In the genomic region with DNA sequence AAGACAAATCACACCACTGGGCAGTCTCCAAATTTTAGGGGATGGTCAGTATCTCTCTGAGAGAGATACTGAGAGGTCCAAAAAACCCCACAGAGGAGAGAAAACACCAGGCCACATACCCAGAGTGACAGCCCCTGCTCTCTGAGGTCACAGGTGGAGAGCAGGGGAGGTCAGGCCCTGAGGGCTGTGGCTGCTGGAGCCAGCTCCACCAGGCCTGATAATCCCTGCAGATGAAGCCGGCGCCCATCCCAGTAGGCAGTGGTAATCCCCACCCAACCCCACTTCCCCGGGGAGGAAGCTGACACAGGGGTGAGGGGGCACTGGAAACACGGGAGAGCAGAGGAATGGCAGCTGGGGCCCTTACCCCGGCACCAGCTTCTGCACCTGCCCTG, we compare ENCODE assay signal across 20 cellular contexts. TPM values are rescaled to one million over a fixed set of nuclear protein-coding genes. Genes with fewer than 3 reads are reported as not detected.
DNase-seq lines count a peak whose midpoint lies in the region; ATAC-seq, FAIRE-seq and TF ChIP-seq lines count a peak whose summit lies in the region.
"Had no signal": no experiment of that assay in that cellular context is flagged by ENCODE, and none has a peak within 500 bp of the region (broad histone marks: within the 10 kb centered on the region; RNA-seq: fewer than 3 reads in every experiment).

No MANE protein-coding gene starts in this region.

- no peak overlapping the region for H4K91ac ChIP-seq in H1 (replicated peaks; ENCODE audit: insufficient read length, low read length)

- H2BK5ac ChIP-seq in H1 (ENCODE audit: low read depth, low read length), result no peak overlapping the region

- no peaks in the 10 kb centered on the region for H3K9me3 ChIP-seq in DOHH2 (ENCODE audit: control insufficient read depth, insufficient read depth, low read length)
- no peaks in the 10 kb centered on the region for H3K9me3 ChIP-seq in H1 (ENCODE audit: insufficient read depth in 2 of 2, low read depth in 1 of 2, low read length in 1 of 2)
- H3K9me3 ChIP-seq in skeletal muscle tissue (ENCODE audit: control insufficient read depth in 3 of 3, low read length in 3 of 3), result no peaks in the 10 kb centered on the region
- H3K9me3 ChIP-seq: left lung, pancreas had no signal

- no peak overlapping the region for H3K4ac ChIP-seq in H1 (replicated peaks; ENCODE audit: insufficient read length, low read depth, low read length)

- TF ChIP-seq CTCF in DOHH2 (IDR thresholded peaks at IDR 0.05; ENCODE audit: low read depth, low read length, poor library complexity, severe bottlenecking), result no peak
- no peak for TF ChIP-seq CTCF in KMS-11 (conservative IDR thresholded peaks at IDR 0.05; ENCODE audit: low read depth, low read length)
- TF ChIP-seq CTCF in H1 (IDR thresholded peaks at IDR 0.05; ENCODE audit: control extremely low read depth in 1 of 3, insufficient read depth in 1 of 3, low read depth in 1 of 3, low read length in 3 of 3), result no peak

- no peak overlapping the region for H2BK120ac ChIP-seq in H1 (replicated peaks; ENCODE audit: low read depth, low read length)

- POLR2A ChIA-PET in H1 (lab: Charles Lee; ENCODE audit: partially characterized antibody), result interaction anchor here (0.7 to 1.7 kb wide), 6 partner anchors 11 to 191 kb away, joined by 3 to 6 read pairs (median 3); no protein-coding TSS in a partner anchor

- no peaks in the 10 kb centered on the region for H4K20me1 ChIP-seq in DOHH2 (ENCODE audit: control insufficient read depth, insufficient read depth, low read depth, low read length)
- H4K20me1 ChIP-seq in KMS-11 (ENCODE audit: insufficient read depth), result no peaks in the 10 kb centered on the region
- H4K20me1 ChIP-seq in H1 (replicated peaks in 1 of 2; ENCODE audit: control insufficient read depth in 1 of 2, insufficient read depth in 2 of 2, low read length in 2 of 2), result no peaks in the 10 kb centered on the region

- peak overlapping the region; percentile 26; the same call in 1 of the 2 replicates for H2AFZ ChIP-seq in KMS-11 (ENCODE audit: low read depth)
- H2AFZ ChIP-seq in H1 (ENCODE audit: low read length), result no peak overlapping the region

- H3K14ac ChIP-seq in H1 (ENCODE audit: insufficient read length), result no peak overlapping the region

- H3K56ac ChIP-seq in H1 (replicated peaks; ENCODE audit: insufficient read length, low read depth, low read length), result no peak overlapping the region

- no peak for TF ChIP-seq POLR2A in H1 (IDR thresholded peaks at IDR 0.05; ENCODE audit: control extremely low read depth in 1 of 2, low read depth in 2 of 2, low read length in 2 of 2)

- no peak overlapping the region; the same call in 1 of the 2 replicates for H2BK15ac ChIP-seq in H1 (ENCODE audit: low read length)

- 96% methylated on average over 4 of the region's 5 CpGs; no CpG with 5 or more reads in 1 of the 2 experiments for WGBS in H1 (ENCODE audit: extremely low coverage in 1 of 2, insufficient coverage in 1 of 2, insufficient read length in 1 of 2, insufficient replicate concordance in 2 of 2, low coverage in 1 of 2, low lambda C conversion rate in 2 of 2, missing lambda C conversion rate in 1 of 2), 2 experiments

- H3K9me3 Mint-ChIP-seq in activated T-cell treated with anti-CD3 and anti-CD28 coated beads, Interleukin-2, amount 50 U/mL, for 72 hours, result no peaks in the 10 kb centered on the region
- H3K9me3 Mint-ChIP-seq: activated T-helper 1 cell treated with anti-CD3 and anti-CD28 coated beads, Interleukin-12 subunit alpha, Interleukin-12 subunit beta, Interleukin-2, Interleukin-4 antibody, amounts not matched to agents 30 ng/mL and 10 ng/mL and 1 ng/mL, durations not matched to agents 14 hours and 24 hours and 36 hours; stimulated activated naive CD8-positive, alpha-beta T cell treated with anti-CD3 and anti-CD28 coated beads, Interleukin-15, Interleukin-2, amounts not matched to agents 100 ng/mL and 50 ng/mL, for 24 hours had no signal

- H3K4me1 ChIP-seq in DOHH2 (ENCODE audit: control insufficient read depth, low read length) (peaks cover 46% of the 10 kb centered on the region), KMS-11 (ENCODE audit: low read depth, poor library complexity, severe bottlenecking) (peaks cover 57% of the 10 kb centered on the region), H1 (replicated peaks in 1 of 4; ENCODE audit: control insufficient read depth in 3 of 4, insufficient read depth in 4 of 4, low read length in 3 of 4) (peaks cover 0 to 16% (median 8%) of the 10 kb centered on the region in 4 experiments; a peak in 6 of 7 replicates), skeletal muscle tissue (ENCODE audit: control insufficient read depth in 3 of 3, insufficient read depth in 3 of 3, low read length in 3 of 3) (peaks cover 9 to 25% (median 19%) of the 10 kb centered on the region in 3 donors)

- H3K9ac ChIP-seq in KMS-11 (peak overlapping the region; percentile 47; the same call in 1 of the 2 replicates), H1 (replicated peaks in 1 of 4; ENCODE audit: extremely low read depth in 1 of 4, low read depth in 3 of 4, low read length in 3 of 4) (no peak overlapping the region), skeletal muscle tissue (ENCODE audit: low read depth in 1 of 3, low read length in 3 of 3) (peak overlapping the region in 2 of 3 donors; percentile 40 to 77)

- H3K27me3 ChIP-seq in DOHH2 (ENCODE audit: control insufficient read depth, low read length) (no peaks in the 10 kb centered on the region), KMS-11 (ENCODE audit: insufficient read depth, low read depth) (no peaks in the 10 kb centered on the region), H1 (replicated peaks in 1 of 4; ENCODE audit: control insufficient read depth in 3 of 4, extremely low read depth in 1 of 4, insufficient read depth in 3 of 4, low read length in 3 of 4) (no peaks in the 10 kb centered on the region; a peak in 1 of 7 replicates), skeletal muscle tissue (ENCODE audit: control insufficient read depth in 3 of 3, insufficient read depth in 3 of 3, low read length in 3 of 3) (no peaks in the 10 kb centered on the region)
- H3K27me3 ChIP-seq: left lung, pancreas had no signal

- no peak overlapping the region for H4K8ac ChIP-seq in H1 (ENCODE audit: extremely low read depth, insufficient read depth, low read length)

- H3K4me3 ChIP-seq in DOHH2 (ENCODE audit: low read length), result no peak overlapping the region
- H3K4me3 ChIP-seq in KMS-11 (IDR thresholded peaks at IDR 0.05; ENCODE audit: insufficient read depth, low read depth, low read length), result no peak overlapping the region
- no peak overlapping the region for H3K4me3 ChIP-seq in H1 (ENCODE audit: extremely low read depth in 1 of 4, insufficient read depth in 2 of 4, low read depth in 3 of 4, low read length in 4 of 4)
- H3K4me3 ChIP-seq in skeletal muscle tissue (ENCODE audit: low read length in 3 of 3), result no peak overlapping the region
- H3K4me3 ChIP-seq: left lung, pancreas had no signal

- H3K79me2 ChIP-seq in DOHH2 (ENCODE audit: control insufficient read depth, low read length) (no peaks in the 10 kb centered on the region), KMS-11 (ENCODE audit: insufficient read depth, low read depth) (no peaks in the 10 kb centered on the region), H1 (ENCODE audit: control insufficient read depth in 1 of 2, insufficient read depth in 2 of 2, low read length in 2 of 2) (no peaks in the 10 kb centered on the region)

- H2BK12ac ChIP-seq in H1 (ENCODE audit: low read depth, low read length), result peak overlapping the region; percentile 97; the same call in 1 of the 2 replicates

- H3K4me1 Mint-ChIP-seq in activated T-cell treated with anti-CD3 and anti-CD28 coated beads, Interleukin-2, amount 50 U/mL, for 72 hours (ENCODE audit: low read depth), result peaks cover 25% of the 10 kb centered on the region

- no peak overlapping the region for H4K5ac ChIP-seq in H1 (ENCODE audit: insufficient read length, low read depth, low read length)

- no peak for ATAC-seq in activated T-cell treated with anti-CD3 and anti-CD28 coated beads, Interleukin-2, amount 50 U/mL, for 72 hours (replicated peaks in 1 of 2)

- no peak overlapping the region for H2AK5ac ChIP-seq in H1 (ENCODE audit: low read depth, low read length)

- no peak for TF ChIP-seq RAD21 in H1 (IDR thresholded peaks at IDR 0.05 in 1 of 2, conservative IDR thresholded peaks at IDR 0.05 in 1 of 2; ENCODE audit: low read depth in 2 of 2, low read length in 2 of 2)

- H3F3A ChIP-seq in DOHH2 (ENCODE audit: control insufficient read depth, insufficient read depth), result peaks cover 14% of the 10 kb centered on the region

- no peak for TF ChIP-seq EP300 in H1 (IDR thresholded peaks at IDR 0.05; ENCODE audit: borderline replicate concordance in 1 of 2, low read depth in 2 of 2, low read length in 2 of 2)

- H3K23ac ChIP-seq in H1 (ENCODE audit: insufficient read length), result no peak overlapping the region

- peak overlapping the region; percentile 52 for H3K27ac ChIP-seq in DOHH2 (ENCODE audit: low read depth, low read length)
- peak overlapping the region; percentile 86 for H3K27ac ChIP-seq in KMS-11
- no peak overlapping the region for H3K27ac ChIP-seq in H1 (ENCODE audit: low read depth, low read length)
- peak overlapping the region; percentile 89 for H3K27ac ChIP-seq in skeletal muscle tissue (ENCODE audit: low read depth, low read length)

- H3K4me2 ChIP-seq in DOHH2 (ENCODE audit: low read length) (peak overlapping the region; percentile 83), KMS-11 (peak overlapping the region; percentile 48), H1 (ENCODE audit: insufficient read depth in 1 of 2, low read depth in 2 of 2, low read length in 2 of 2) (no peak overlapping the region)

- no peak for FAIRE-seq in H1 (lab: Jason Lieb, UNC)
- FAIRE-seq: endometrium, pancreas had no signal

- H3K27me3 Mint-ChIP-seq in activated T-cell treated with anti-CD3 and anti-CD28 coated beads, Interleukin-2, amount 50 U/mL, for 72 hours (ENCODE audit: low read depth), result no peaks in the 10 kb centered on the region

- H3K4me3 Mint-ChIP-seq in activated T-cell treated with anti-CD3 and anti-CD28 coated beads, Interleukin-2, amount 50 U/mL, for 72 hours, result no peak overlapping the region
- H3K4me3 Mint-ChIP-seq: activated T-helper 1 cell treated with anti-CD3 and anti-CD28 coated beads, Interleukin-12 subunit alpha, Interleukin-12 subunit beta, Interleukin-2, Interleukin-4 antibody, amounts not matched to agents 30 ng/mL and 10 ng/mL and 1 ng/mL, durations not matched to agents 14 hours and 24 hours and 36 hours; H9; stimulated activated naive CD8-positive, alpha-beta T cell treated with anti-CD3 and anti-CD28 coated beads, Interleukin-15, Interleukin-2, amounts not matched to agents 100 ng/mL and 50 ng/mL, for 24 hours had no signal

- H3K23me2 ChIP-seq in H1 (ENCODE audit: low read depth, low read length), result no peaks in the 10 kb centered on the region

- peak overlapping the region; percentile 86; the same call in 1 of the 2 replicates for H2BK20ac ChIP-seq in H1 (ENCODE audit: low read length)

- CTCF ChIA-PET in H1 (lab: Charles Lee; ENCODE audit: partially characterized antibody), result interaction anchor here (0.9 to 10.5 kb wide), 7 partner anchors 11 to 205 kb away, joined by 3 to 113 read pairs (median 4); a partner anchor contains a TSS

- peaks cover under 1% of the 10 kb centered on the region; the same call in 1 of the 2 replicates for H3K36me3 ChIP-seq in DOHH2 (ENCODE audit: control insufficient read depth, low read length)
- H3K36me3 ChIP-seq in KMS-11 (ENCODE audit: insufficient read depth), result no peaks in the 10 kb centered on the region
- no peaks in the 10 kb centered on the region for H3K36me3 ChIP-seq in H1 (ENCODE audit: control insufficient read depth in 2 of 4, insufficient read depth in 4 of 4, low read length in 3 of 4)
- peaks cover 0 to 1% (median 0%) of the 10 kb centered on the region in 3 donors for H3K36me3 ChIP-seq in skeletal muscle tissue (ENCODE audit: control insufficient read depth in 3 of 3, insufficient read depth in 3 of 3, low read length in 3 of 3)
- H3K36me3 ChIP-seq: left lung, pancreas had no signal

- DNase-seq in H1 (ENCODE audit: low read depth in 1 of 2, low spot score in 2 of 2), result no peak
- DNase-seq in cortex of kidney (lab: John Stamatoyannopoulos, UW), result no peak
- no peak for DNase-seq in activated T-cell treated with anti-CD3 and anti-CD28 coated beads, Interleukin-2, amount 50 U/mL, for 72 hours
- no peak for DNase-seq in ureter (ENCODE audit: low spot score)
- DNase-seq in dedifferentiated amniotic fluid mesenchymal stem cell (ENCODE audit: extremely low spot score), result no peak
- DNase-seq: activated CD4-positive, CD25-positive, alpha-beta regulatory T cell treated with anti-CD3 and anti-CD28 coated beads, Interleukin-2, amount 50 U/mL, for 72 hours; H9; head of caudate nucleus; Kasumi-1; left lung; NCI-H2029; NCI-H774; pancreas; stimulated activated CD4-positive, alpha-beta T cell treated with anti-CD3 and anti-CD28 coated beads, Interleukin-4, amount 100 ng/mL, for 4 hours had no signal

- no peaks in the 10 kb centered on the region for H3K9me2 ChIP-seq in DOHH2 (replicated peaks; ENCODE audit: control insufficient read depth, low read length)

- peaks cover 0 to 2% of the 10 kb centered on the region in 2 donors for H3K36me3 Mint-ChIP-seq in activated T-cell treated with anti-CD3 and anti-CD28 coated beads, Interleukin-2, amount 50 U/mL, for 72 hours (ENCODE audit: insufficient read depth in 2 of 2)

- H3K79me1 ChIP-seq in H1 (ENCODE audit: low read depth, low read length), result no peaks in the 10 kb centered on the region

- no peak overlapping the region; the same call in 1 of the 2 replicates for H3K18ac ChIP-seq in H1 (ENCODE audit: extremely low read depth, low read length)

- H3K27ac Mint-ChIP-seq in activated T-cell treated with anti-CD3 and anti-CD28 coated beads, Interleukin-2, amount 50 U/mL, for 72 hours, result no peak overlapping the region
- H3K27ac Mint-ChIP-seq: activated T-helper 1 cell treated with anti-CD3 and anti-CD28 coated beads, Interleukin-12 subunit alpha, Interleukin-12 subunit beta, Interleukin-2, Interleukin-4 antibody, amounts not matched to agents 30 ng/mL and 10 ng/mL and 1 ng/mL, durations not matched to agents 14 hours and 24 hours and 36 hours; stimulated activated naive CD8-positive, alpha-beta T cell treated with anti-CD3 and anti-CD28 coated beads, Interleukin-15, Interleukin-2, amounts not matched to agents 100 ng/mL and 50 ng/mL, for 24 hours had no signal

RNA-seq across cellular contexts. Expression of a gene that starts 31.2 kb away (rescaled TPM):
- 180 and 186 TPM in 2 replicates for total RNA-seq in H1 (2021; fragmentation: NEBNext Ultra II Directional; extraction: Animal tissue kit (Norgen Biotek cat#: 25700))
- 121 and 223 TPM in 2 replicates for polyA plus RNA-seq in H1 (2011; rRNA removed)
- 315 TPM for polyA plus RNA-seq in H1 (2011; cell fraction: cytosol; rRNA removed)
- polyA plus RNA-seq in H1 (2011; cell fraction: nucleus; rRNA removed), result 77.6 TPM
- polyA plus RNA-seq in H1 (2012, experiment 1 of 2), result 220 to 294 TPM (median 265 TPM) in 4 replicates
- 56.5 TPM for polyA plus RNA-seq in H1 (2012, experiment 2 of 2)
- polyA plus RNA-seq in H1 (2013, experiment 1 of 2), result 426 TPM
- polyA plus RNA-seq in H1 (2013, experiment 2 of 2), result 449 TPM
- polyA minus RNA-seq in H1 (2011; rRNA and poly(A)+ RNA removed), result 60.9 and 61.3 TPM in 2 replicates
- polyA minus RNA-seq in H1 (2011; cell fraction: cytosol; rRNA and poly(A)+ RNA removed), result 75.2 TPM
- 50.3 TPM for polyA minus RNA-seq in H1 (2011; cell fraction: nucleus; rRNA and poly(A)+ RNA removed)
- total RNA-seq in skeletal muscle tissue, result 72.5 TPM
- 100 to 1,000 TPM; 102 to 117 TPM for total RNA-seq in activated T-cell treated with anti-CD3 and anti-CD28 coated beads, Interleukin-2, amount 50 U/mL, for 72 hours
- total RNA-seq in ureter, result 157 TPM

RNA-seq across cellular contexts. Expression of a gene that starts 38.5 kb away (rescaled TPM):
- total RNA-seq in H1 (2021; fragmentation: NEBNext Ultra II Directional; extraction: Animal tissue kit (Norgen Biotek cat#: 25700)), result 24.2 and 30.9 TPM in 2 replicates
- 21.2 and 29.0 TPM in 2 replicates for polyA plus RNA-seq in H1 (2011; rRNA removed)
- polyA plus RNA-seq in H1 (2011; cell fraction: cytosol; rRNA removed), result 23.4 TPM
- polyA plus RNA-seq in H1 (2011; cell fraction: nucleus; rRNA removed), result 28.4 TPM
- 20.6 to 25.4 TPM (median 23.4 TPM) in 4 replicates for polyA plus RNA-seq in H1 (2012, experiment 1 of 2)
- polyA plus RNA-seq in H1 (2012, experiment 2 of 2), result 20.0 TPM
- 9.5 TPM for polyA plus RNA-seq in H1 (2013, experiment 1 of 2)
- polyA plus RNA-seq in H1 (2013, experiment 2 of 2), result 9.4 TPM
- 36.9 and 38.5 TPM in 2 replicates for polyA minus RNA-seq in H1 (2011; rRNA and poly(A)+ RNA removed)
- polyA minus RNA-seq in H1 (2011; cell fraction: cytosol; rRNA and poly(A)+ RNA removed), result 23.9 TPM
- 28.7 TPM for polyA minus RNA-seq in H1 (2011; cell fraction: nucleus; rRNA and poly(A)+ RNA removed)
- 8.4 TPM for total RNA-seq in skeletal muscle tissue
- total RNA-seq in activated T-cell treated with anti-CD3 and anti-CD28 coated beads, Interleukin-2, amount 50 U/mL, for 72 hours, result 10 to 100 TPM; 23.7 to 25.9 TPM
- 8.3 TPM for total RNA-seq in ureter

Comparison
In these comparisons a context has a peak if more than half of its experiments do, and no peak if none do; other contexts are left out.
1. H3K4me2 ChIP-seq: peak in DOHH2 (single experiment) and KMS-11 (single experiment); none in H1 (0 of 2).
2. H3K9ac ChIP-seq: peak in KMS-11 (single experiment) and skeletal muscle tissue (2 of 3); none in H1 (0 of 4).